30 cellular contexts compared by ENCODE assay signal in the genomic region with DNA sequence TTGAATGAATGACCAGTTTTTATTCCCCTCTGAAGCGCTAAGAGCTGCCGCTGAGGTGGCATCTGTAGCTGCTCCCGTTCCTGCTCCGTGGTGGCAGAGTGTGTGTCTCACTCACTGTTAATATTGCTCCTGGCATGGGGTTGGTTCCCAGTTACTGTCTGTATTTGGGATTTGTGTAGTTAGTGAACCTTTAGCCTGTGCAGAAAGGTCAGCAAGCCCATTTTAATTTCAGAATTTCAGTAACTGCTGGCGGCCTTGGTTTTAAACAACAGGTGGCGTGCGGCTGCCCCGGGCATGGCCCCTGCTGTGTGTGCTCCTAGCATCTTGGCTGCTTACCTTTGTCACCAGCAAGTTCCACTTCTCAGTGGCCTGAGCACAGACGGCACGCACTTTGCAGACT. TPM values are rescaled to one million over a fixed set of nuclear protein-coding genes. Genes with fewer than 3 reads are reported as not detected.
"Had no signal": no experiment of that assay in that cellular context is flagged by ENCODE, and none has a peak within 500 bp of the region (broad histone marks: within the 10 kb centered on the region; RNA-seq: fewer than 3 reads in every experiment).

No MANE protein-coding gene starts in this region.

- ATAC-seq: activated CD8-positive, alpha-beta memory T cell treated with anti-CD3 and anti-CD28 coated beads, Interleukin-2, amount 10 ng/mL, durations not matched to agents 7 days and 5 days; activated CD8-positive, alpha-beta T cell treated with anti-CD3 and anti-CD28 coated beads, Interleukin-2, amount 10 ng/mL, durations not matched to agents 7 days and 5 days; gastroesophageal sphincter; left cardiac atrium; sciatic nerve; T-cell; upper lobe of right lung had no signal

- H3K4me1 Mint-ChIP-seq: mesothelial cell of epicardium, nephron progenitor cell had no signal

- H3K9me3 ChIP-seq: breast epithelium, colonic mucosa, gastroesophageal sphincter, suprapubic skin, tibial artery, upper lobe of right lung had no signal

- DNase-seq: activated CD4-positive, alpha-beta T cell treated with anti-CD3 and anti-CD28 coated beads for 36 hours; activated CD4-positive, CD25-positive, alpha-beta regulatory T cell; activated CD8-positive, alpha-beta memory T cell treated with anti-CD3 and anti-CD28 coated beads, Interleukin-2, amount 10 ng/mL, durations not matched to agents 7 days and 5 days; activated CD8-positive, alpha-beta T cell treated with anti-CD3 and anti-CD28 coated beads, Interleukin-2, amount 10 ng/mL, durations not matched to agents 7 days and 5 days; activated effector memory CD4-positive, alpha-beta T cell treated with anti-CD3 and anti-CD28 coated beads, Interleukin-2, amount 50 U/mL, for 16 hours; activated naive CD4-positive, alpha-beta T cell treated with anti-CD3 and anti-CD28 coated beads for 36 hours; central memory CD4-positive, alpha-beta T cell; colonic mucosa; effector CD8-positive, alpha-beta T cell; head of caudate nucleus; hippocampal formation; left cardiac atrium; naive B cell; nephron progenitor cell; stimulated activated CD4-positive, alpha-beta T cell treated with anti-CD3 and anti-CD28 coated beads, Interleukin-12 subunit alpha, Interleukin-12 subunit beta, amount 100 ng/mL, for 4 hours; stimulated activated CD4-positive, alpha-beta T cell treated with anti-CD3 and anti-CD28 coated beads, Interleukin-4, amount 100 ng/mL, for 1 hour; T-cell; tibial artery; upper lobe of right lung had no signal

- H3K9me3 Mint-ChIP-seq: activated naive CD4-positive, alpha-beta T cell treated with anti-CD3 and anti-CD28 coated beads for 36 hours; mesothelial cell of epicardium; naive B cell; nephron progenitor cell; T-cell; T-helper 2 cell treated with Interferon-gamma antibody and Interleukin-4, amounts not matched to agents 5 μg/mL and 100 μg/mL, for 36 hours had no signal

- H3K27me3 ChIP-seq: breast epithelium, colonic mucosa, gastroesophageal sphincter, neutrophil, suprapubic skin, tibial artery, upper lobe of right lung had no signal

- H3K4me3 ChIP-seq: breast epithelium, colonic mucosa, gastroesophageal sphincter, skin epidermis, suprapubic skin, tibial artery, upper lobe of right lung had no signal

- H3K36me3 ChIP-seq: breast epithelium had no signal

- FAIRE-seq: endometrium, keratinocyte had no signal

- H3K27me3 Mint-ChIP-seq: activated CD4-positive, alpha-beta T cell treated with anti-CD3 and anti-CD28 coated beads for 36 hours; activated CD8-positive, alpha-beta memory T cell treated with anti-CD3 and anti-CD28 coated beads, Interleukin-2, amount 10 ng/mL, durations not matched to agents 7 days and 5 days; naive B cell; T-cell had no signal

- H3K4me3 Mint-ChIP-seq: activated CD4-positive, alpha-beta T cell treated with anti-CD3 and anti-CD28 coated beads for 36 hours; activated CD8-positive, alpha-beta memory T cell treated with anti-CD3 and anti-CD28 coated beads, Interleukin-2, amount 10 ng/mL, durations not matched to agents 7 days and 5 days; activated CD8-positive, alpha-beta T cell treated with anti-CD3 and anti-CD28 coated beads, Interleukin-2, amount 10 ng/mL, durations not matched to agents 7 days and 5 days; activated naive CD4-positive, alpha-beta T cell treated with anti-CD3 and anti-CD28 coated beads for 36 hours; mesothelial cell of epicardium; nephron progenitor cell had no signal

- H3K27ac ChIP-seq: breast epithelium, colonic mucosa, gastroesophageal sphincter, neutrophil, skin epidermis, suprapubic skin, tibial artery, upper lobe of right lung had no signal

- H3K27ac Mint-ChIP-seq: activated CD4-positive, alpha-beta T cell treated with anti-CD3 and anti-CD28 coated beads for 36 hours; activated CD8-positive, alpha-beta memory T cell treated with anti-CD3 and anti-CD28 coated beads, Interleukin-2, amount 10 ng/mL, durations not matched to agents 7 days and 5 days; activated naive CD4-positive, alpha-beta T cell treated with anti-CD3 and anti-CD28 coated beads for 36 hours; mesothelial cell of epicardium; nephron progenitor cell; T-cell; T-helper 2 cell treated with Interferon-gamma antibody and Interleukin-4, amounts not matched to agents 5 μg/mL and 100 μg/mL, for 36 hours had no signal

- H3K4me1 ChIP-seq: breast epithelium, colonic mucosa, gastroesophageal sphincter, suprapubic skin, tibial artery, upper lobe of right lung had no signal

RNA-seq across cellular contexts. Expression of gene SLC22A1, which starts 54.1 kb away (rescaled TPM):
- total RNA-seq: activated naive CD4-positive, alpha-beta T cell treated with anti-CD3 and anti-CD28 coated beads for 36 hours; dermis microvascular lymphatic vessel endothelial cell had no signal
